ENCODE assay signal across 1 cellular context in genomic region chr1:9797049-9797448, GRCh38.
TF ChIP-seq lines count a peak whose summit lies in the region.

No MANE protein-coding gene starts in this region.

TF ChIP-seq in IMR-90, 13 proteins besides CTCF, POLR2A, EP300 and RAD21 (continued from another document):
- TF ChIP-seq ELK1 (IDR thresholded peaks at IDR 0.05; ENCODE audit: borderline replicate concordance, low read depth, low read length): no peak
- TF ChIP-seq CHD1 (IDR thresholded peaks at IDR 0.05; ENCODE audit: low read depth, low read length): no peak
- no peak for TF ChIP-seq SMC3 (IDR thresholded peaks at IDR 0.05; ENCODE audit: low read depth, low read length)
- no peak for TF ChIP-seq NFE2L2 (IDR thresholded peaks at IDR 0.05; ENCODE audit: low read depth, low read length)
